ENCODE assay signal across 8 cellular contexts in genomic region chr20:56343861-56344381, GRCh38. TPM values are rescaled to one million over a fixed set of nuclear protein-coding genes. Genes with fewer than 3 reads are reported as not detected.
A peak's percentile ranks its signal among the peaks of the same experiment; 100 is the strongest.
DNase-seq lines count a peak whose midpoint lies in the region; ATAC-seq and TF ChIP-seq lines count a peak whose summit lies in the region.

No MANE protein-coding gene starts in this region.

- H3K4me3 ChIP-seq in PC-9 (no peak overlapping the region), kidney epithelial cell (ENCODE audit: low read depth, low read length) (no peak overlapping the region), aorta (ENCODE audit: low read length in 2 of 2) (no peak overlapping the region)

- peaks cover 25% of the 10 kb centered on the region for H3K27me3 Mint-ChIP-seq in MCF 10A (ENCODE audit: insufficient read depth, unreplicated experiment)

- H3K9me3 ChIP-seq in PC-9 (ENCODE audit: insufficient read depth, low read depth), result no peaks in the 10 kb centered on the region; the same call in 1 of the 2 replicates
- peaks cover 2% of the 10 kb centered on the region for H3K9me3 ChIP-seq in aorta (ENCODE audit: control insufficient read depth, low read length)

- POLR2A ChIA-PET in PC-9 (lab: Charles Lee; ENCODE audit: unreplicated experiment), result no interaction called here
- POLR2A ChIA-PET in MCF 10A (lab: Yijun Ruan, JAX), result no interaction called here

- no peaks in the 10 kb centered on the region for H3K36me3 Mint-ChIP-seq in MCF 10A (ENCODE audit: insufficient read depth, unreplicated experiment)

- no peaks in the 10 kb centered on the region for H3K79me2 ChIP-seq in PC-9 (ENCODE audit: low read depth)

- H3F3A ChIP-seq in PC-9 (ENCODE audit: insufficient read depth, low read depth), result no peaks in the 10 kb centered on the region

- H3K36me3 ChIP-seq in PC-9 (ENCODE audit: low read depth) (no peaks in the 10 kb centered on the region), kidney epithelial cell (ENCODE audit: control insufficient read depth, insufficient read depth, low read length) (no peaks in the 10 kb centered on the region), aorta (ENCODE audit: control insufficient read depth in 1 of 2, insufficient read depth in 2 of 2, low read length in 1 of 2) (no peaks in the 10 kb centered on the region)

- peak; percentile 75 for ATAC-seq in GM21360 (IDR thresholded peaks at IDR 0.05; ENCODE audit: unreplicated experiment)
- no peak for ATAC-seq in HG03520 (IDR thresholded peaks at IDR 0.05; ENCODE audit: unreplicated experiment)
- ATAC-seq in aorta (ENCODE audit: low FRiP score), result no peak

- CTCF ChIA-PET in PC-9 (lab: Charles Lee) (no interaction called here), MCF 10A (lab: Yijun Ruan, JAX) (interaction anchor here (0.6 to 5.8 kb wide), 34 partner anchors 10 to 1369 kb away, joined by 3 to 115 read pairs (median 4); partner anchors contain the start of genes FAM210B and MC3R)

- no peak overlapping the region for H2AFZ ChIP-seq in PC-9

- peaks cover 81% of the 10 kb centered on the region for H3K27me3 ChIP-seq in PC-9 (ENCODE audit: insufficient read depth, low read depth)
- H3K27me3 ChIP-seq in kidney epithelial cell (ENCODE audit: control insufficient read depth, insufficient read depth, low read length), result peaks cover 30% of the 10 kb centered on the region
- no peaks in the 10 kb centered on the region for H3K27me3 ChIP-seq in aorta (ENCODE audit: control insufficient read depth in 1 of 2, insufficient read depth in 2 of 2, low read length in 1 of 2)

- intact Hi-C loops in PC-9 (cut with micrococcal nuclease; ENCODE audit: unreplicated experiment), result no loop called here
- intact Hi-C loops in MCF 10A (cut with micrococcal nuclease), result loop anchor here (1.0 to 5.0 kb wide), 3 partner anchors 96 to 157 kb away; partner anchors contain the start of gene MC3R
- intact Hi-C loops in aorta (cut with DNase I), result no loop called here

- H4K20me1 ChIP-seq in PC-9 (ENCODE audit: insufficient read depth), result no peaks in the 10 kb centered on the region

- no peak overlapping the region for H3K27ac Mint-ChIP-seq in MCF 10A (ENCODE audit: low read depth, unreplicated experiment)

- DNase-seq in COLO829 (ENCODE audit: low spot score) (peak; percentile 75), PC-9 (peak in 1 of 2 experiments; percentile 17), MCF 10A (ENCODE audit: unreplicated experiment) (no peak), kidney epithelial cell (ENCODE audit: low read depth) (no peak), aorta (no peak)
- DNase-seq in stimulated activated CD8-positive, alpha-beta memory T cell treated with anti-CD3 and anti-CD28 coated beads, Interleukin-4, amount 100 ng/mL, for 24 hours (ENCODE audit: low read depth), result peak; percentile 19

- TF ChIP-seq CTCF in PC-9 (conservative IDR thresholded peaks at IDR 0.05) (peak; percentile 48), MCF 10A (IDR thresholded peaks at IDR 0.05; ENCODE audit: unreplicated experiment) (peak; percentile 73), kidney epithelial cell (IDR thresholded peaks at IDR 0.05; ENCODE audit: insufficient read depth, low read length, poor library complexity, severe bottlenecking) (peak; percentile 62)

- H3K4me2 ChIP-seq in PC-9, result no peak overlapping the region

- H3K4me1 ChIP-seq in PC-9 (replicated peaks; ENCODE audit: insufficient read depth) (no peaks in the 10 kb centered on the region), aorta (ENCODE audit: control insufficient read depth in 1 of 2, insufficient read depth in 2 of 2, low read length in 2 of 2) (no peaks in the 10 kb centered on the region)

- H3K9me3 Mint-ChIP-seq in MCF 10A (ENCODE audit: unreplicated experiment), result no peaks in the 10 kb centered on the region

- H3K9me2 ChIP-seq in PC-9 (ENCODE audit: insufficient read depth), result no peaks in the 10 kb centered on the region

- BruUV-seq in PC-9 (replicated peaks; lab: Mats Ljungman, UMichigan), result no TSS peak
- BruUV-seq in MCF 10A (replicated peaks; lab: Mats Ljungman, UMichigan), result no TSS peak

- no peaks in the 10 kb centered on the region for H3K4me1 Mint-ChIP-seq in MCF 10A (ENCODE audit: insufficient read depth, unreplicated experiment)

- H3K27ac ChIP-seq in PC-9, result no peak overlapping the region
- H3K27ac ChIP-seq in aorta (ENCODE audit: low read depth in 1 of 2, low read length in 2 of 2), result no peak overlapping the region

- H3K4me3 Mint-ChIP-seq in MCF 10A (ENCODE audit: unreplicated experiment), result no peak overlapping the region

- WGBS in aorta, 2 donors, result 2% methylated on average over 41 of the region's 41 CpGs

RNA-seq across cellular contexts. Expression of gene FAM210B, which starts 14.9 kb away (rescaled TPM):
- total RNA-seq in PC-9 (2021) (18.9 and 21.4 TPM in 2 replicates), MCF 10A (2022) (37.7 and 38.2 TPM in 2 replicates), kidney epithelial cell (55.5 and 59.7 TPM in 2 replicates), aorta (10 to 100 TPM; 35.0 to 42.0 TPM)
- polyA plus RNA-seq in aorta, result 10 to 100 TPM; 36.9 to 54.5 TPM

RNA-seq across cellular contexts. Expression of gene AURKA, which starts 48.1 kb away (rescaled TPM):
- total RNA-seq in PC-9 (2021) (66.7 and 92.0 TPM in 2 replicates), MCF 10A (2022) (65.8 and 75.3 TPM in 2 replicates), kidney epithelial cell (8.0 and 8.5 TPM in 2 replicates), aorta (1 to 10 TPM in 1 of 2 donors, under 1 TPM in 1; 0.26 to 2.1 TPM)
- polyA plus RNA-seq in aorta, result under 1 TPM; 0.75 to 0.77 TPM

RNA-seq across cellular contexts. Expression of gene CSTF1, which starts 48.5 kb away (rescaled TPM):
- total RNA-seq in PC-9 (2021), result 39.6 and 50.0 TPM in 2 replicates
- 30.1 and 35.1 TPM in 2 replicates for total RNA-seq in MCF 10A (2022)
- total RNA-seq in kidney epithelial cell, result 27.7 TPM in 2 replicates
- total RNA-seq in aorta, result 10 to 100 TPM; 16.8 to 21.7 TPM
- 10 to 100 TPM in 1 of 2 donors, 1 to 10 TPM in 1; 6.5 to 11.1 TPM for polyA plus RNA-seq in aorta

Comparison
In these comparisons a context has a peak if more than half of its experiments do, and no peak if none do; other contexts are left out.
1. DNase-seq: peak in COLO829 (single experiment) and stimulated activated CD8-positive, alpha-beta memory T cell treated with anti-CD3 and anti-CD28 coated beads, Interleukin-4, amount 100 ng/mL, for 24 hours (single experiment); none in MCF 10A (single experiment), kidney epithelial cell (single experiment) and aorta (0 of 2).
2. Peak in every context shown above with its lines, with median percentiles within 50 percentile points of each other: CTCF ChIP-seq.